1 cellular context compared by ENCODE assay signal in the genomic region with DNA sequence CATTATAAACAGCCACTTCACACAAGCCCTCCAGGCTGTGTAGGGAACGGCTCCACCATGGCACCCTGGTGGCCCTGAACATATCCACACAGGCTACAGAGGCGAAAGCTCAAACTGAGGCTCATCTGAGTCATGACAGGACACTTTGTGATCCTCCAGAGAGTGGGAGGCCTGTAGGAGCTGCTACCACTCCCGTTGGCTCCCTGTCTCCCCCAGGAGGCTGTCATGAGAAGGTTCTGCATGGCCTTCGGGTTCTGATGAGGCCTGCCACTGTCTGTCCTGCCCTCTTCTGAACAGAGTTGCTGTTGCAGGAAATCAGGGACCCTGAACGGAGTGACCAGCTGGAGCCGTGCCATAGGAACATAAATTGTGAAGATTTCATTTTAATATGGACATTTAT.
TF ChIP-seq lines count a peak whose summit lies in the region.

No MANE protein-coding gene starts in this region.

TF ChIP-seq in H1, 55 proteins besides CTCF, POLR2A, EP300 and RAD21:
- TF ChIP-seq TCF12 (IDR thresholded peaks at IDR 0.05; ENCODE audit: low read depth, low read length) (no peak), CBX8 (IDR thresholded peaks at IDR 0.05; ENCODE audit: borderline replicate concordance, low read depth, low read length) (no peak), RXRA (IDR thresholded peaks at IDR 0.05; ENCODE audit: insufficient read depth, low read depth, low read length) (no peak), POU5F1 (IDR thresholded peaks at IDR 0.05; ENCODE audit: low read depth, low read length) (no peak), KDM5A (IDR thresholded peaks at IDR 0.05; ENCODE audit: low read length) (no peak), TAF1 (IDR thresholded peaks at IDR 0.05; ENCODE audit: low read depth, low read length) (no peak), NANOG (IDR thresholded peaks at IDR 0.05; ENCODE audit: insufficient read depth, low read depth, low read length, poor library complexity, severe bottlenecking) (no peak), SP4 (IDR thresholded peaks at IDR 0.05; ENCODE audit: low read length) (no peak), BRCA1 (IDR thresholded peaks at IDR 0.05; ENCODE audit: low read depth, low read length) (no peak), SUZ12 (IDR thresholded peaks at IDR 0.05; ENCODE audit: low read length) (no peak), NRF1 (IDR thresholded peaks at IDR 0.05; ENCODE audit: low read depth, low read length) (no peak)
- TF ChIP-seq, protein P1, sequence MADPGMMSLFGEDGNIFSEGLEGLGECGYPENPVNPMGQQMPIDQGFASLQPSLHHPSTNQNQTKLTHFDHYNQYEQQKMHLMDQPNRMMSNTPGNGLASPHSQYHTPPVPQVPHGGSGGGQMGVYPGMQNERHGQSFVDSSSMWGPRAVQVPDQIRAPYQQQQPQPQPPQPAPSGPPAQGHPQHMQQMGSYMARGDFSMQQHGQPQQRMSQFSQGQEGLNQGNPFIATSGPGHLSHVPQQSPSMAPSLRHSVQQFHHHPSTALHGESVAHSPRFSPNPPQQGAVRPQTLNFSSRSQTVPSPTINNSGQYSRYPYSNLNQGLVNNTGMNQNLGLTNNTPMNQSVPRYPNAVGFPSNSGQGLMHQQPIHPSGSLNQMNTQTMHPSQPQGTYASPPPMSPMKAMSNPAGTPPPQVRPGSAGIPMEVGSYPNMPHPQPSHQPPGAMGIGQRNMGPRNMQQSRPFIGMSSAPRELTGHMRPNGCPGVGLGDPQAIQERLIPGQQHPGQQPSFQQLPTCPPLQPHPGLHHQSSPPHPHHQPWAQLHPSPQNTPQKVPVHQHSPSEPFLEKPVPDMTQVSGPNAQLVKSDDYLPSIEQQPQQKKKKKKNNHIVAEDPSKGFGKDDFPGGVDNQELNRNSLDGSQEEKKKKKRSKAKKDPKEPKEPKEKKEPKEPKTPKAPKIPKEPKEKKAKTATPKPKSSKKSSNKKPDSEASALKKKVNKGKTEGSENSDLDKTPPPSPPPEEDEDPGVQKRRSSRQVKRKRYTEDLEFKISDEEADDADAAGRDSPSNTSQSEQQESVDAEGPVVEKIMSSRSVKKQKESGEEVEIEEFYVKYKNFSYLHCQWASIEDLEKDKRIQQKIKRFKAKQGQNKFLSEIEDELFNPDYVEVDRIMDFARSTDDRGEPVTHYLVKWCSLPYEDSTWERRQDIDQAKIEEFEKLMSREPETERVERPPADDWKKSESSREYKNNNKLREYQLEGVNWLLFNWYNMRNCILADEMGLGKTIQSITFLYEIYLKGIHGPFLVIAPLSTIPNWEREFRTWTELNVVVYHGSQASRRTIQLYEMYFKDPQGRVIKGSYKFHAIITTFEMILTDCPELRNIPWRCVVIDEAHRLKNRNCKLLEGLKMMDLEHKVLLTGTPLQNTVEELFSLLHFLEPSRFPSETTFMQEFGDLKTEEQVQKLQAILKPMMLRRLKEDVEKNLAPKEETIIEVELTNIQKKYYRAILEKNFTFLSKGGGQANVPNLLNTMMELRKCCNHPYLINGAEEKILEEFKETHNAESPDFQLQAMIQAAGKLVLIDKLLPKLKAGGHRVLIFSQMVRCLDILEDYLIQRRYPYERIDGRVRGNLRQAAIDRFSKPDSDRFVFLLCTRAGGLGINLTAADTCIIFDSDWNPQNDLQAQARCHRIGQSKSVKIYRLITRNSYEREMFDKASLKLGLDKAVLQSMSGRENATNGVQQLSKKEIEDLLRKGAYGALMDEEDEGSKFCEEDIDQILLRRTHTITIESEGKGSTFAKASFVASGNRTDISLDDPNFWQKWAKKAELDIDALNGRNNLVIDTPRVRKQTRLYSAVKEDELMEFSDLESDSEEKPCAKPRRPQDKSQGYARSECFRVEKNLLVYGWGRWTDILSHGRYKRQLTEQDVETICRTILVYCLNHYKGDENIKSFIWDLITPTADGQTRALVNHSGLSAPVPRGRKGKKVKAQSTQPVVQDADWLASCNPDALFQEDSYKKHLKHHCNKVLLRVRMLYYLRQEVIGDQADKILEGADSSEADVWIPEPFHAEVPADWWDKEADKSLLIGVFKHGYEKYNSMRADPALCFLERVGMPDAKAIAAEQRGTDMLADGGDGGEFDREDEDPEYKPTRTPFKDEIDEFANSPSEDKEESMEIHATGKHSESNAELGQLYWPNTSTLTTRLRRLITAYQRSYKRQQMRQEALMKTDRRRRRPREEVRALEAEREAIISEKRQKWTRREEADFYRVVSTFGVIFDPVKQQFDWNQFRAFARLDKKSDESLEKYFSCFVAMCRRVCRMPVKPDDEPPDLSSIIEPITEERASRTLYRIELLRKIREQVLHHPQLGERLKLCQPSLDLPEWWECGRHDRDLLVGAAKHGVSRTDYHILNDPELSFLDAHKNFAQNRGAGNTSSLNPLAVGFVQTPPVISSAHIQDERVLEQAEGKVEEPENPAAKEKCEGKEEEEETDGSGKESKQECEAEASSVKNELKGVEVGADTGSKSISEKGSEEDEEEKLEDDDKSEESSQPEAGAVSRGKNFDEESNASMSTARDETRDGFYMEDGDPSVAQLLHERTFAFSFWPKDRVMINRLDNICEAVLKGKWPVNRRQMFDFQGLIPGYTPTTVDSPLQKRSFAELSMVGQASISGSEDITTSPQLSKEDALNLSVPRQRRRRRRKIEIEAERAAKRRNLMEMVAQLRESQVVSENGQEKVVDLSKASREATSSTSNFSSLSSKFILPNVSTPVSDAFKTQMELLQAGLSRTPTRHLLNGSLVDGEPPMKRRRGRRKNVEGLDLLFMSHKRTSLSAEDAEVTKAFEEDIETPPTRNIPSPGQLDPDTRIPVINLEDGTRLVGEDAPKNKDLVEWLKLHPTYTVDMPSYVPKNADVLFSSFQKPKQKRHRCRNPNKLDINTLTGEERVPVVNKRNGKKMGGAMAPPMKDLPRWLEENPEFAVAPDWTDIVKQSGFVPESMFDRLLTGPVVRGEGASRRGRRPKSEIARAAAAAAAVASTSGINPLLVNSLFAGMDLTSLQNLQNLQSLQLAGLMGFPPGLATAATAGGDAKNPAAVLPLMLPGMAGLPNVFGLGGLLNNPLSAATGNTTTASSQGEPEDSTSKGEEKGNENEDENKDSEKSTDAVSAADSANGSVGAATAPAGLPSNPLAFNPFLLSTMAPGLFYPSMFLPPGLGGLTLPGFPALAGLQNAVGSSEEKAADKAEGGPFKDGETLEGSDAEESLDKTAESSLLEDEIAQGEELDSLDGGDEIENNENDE (IDR thresholded peaks at IDR 0.05; ENCODE audit: insufficient replicate concordance, low read length): no peak
